In genomic region chr1:42081475-42081874, GRCh38 we compare ENCODE assay signal across 16 cellular contexts.
A peak's percentile ranks its signal among the peaks of the same experiment; 100 is the strongest.
DNase-seq lines count a peak whose midpoint lies in the region; ATAC-seq and TF ChIP-seq lines count a peak whose summit lies in the region.
"Had no signal": no experiment of that assay in that cellular context is flagged by ENCODE, and none has a peak within 500 bp of the region (broad histone marks: within the 10 kb centered on the region; RNA-seq: fewer than 3 reads in every experiment).

No MANE protein-coding gene starts in this region.

- H3K4me2 ChIP-seq in PC-3 (ENCODE audit: low read length), result no peak overlapping the region
- H3K4me2 ChIP-seq: BLaER1 had no signal

- no peaks in the 10 kb centered on the region for H3K27me3 ChIP-seq in breast epithelium
- no peaks in the 10 kb centered on the region for H3K27me3 ChIP-seq in PC-3 (ENCODE audit: low read length)
- no peaks in the 10 kb centered on the region for H3K27me3 ChIP-seq in thyroid gland
- H3K27me3 ChIP-seq: BLaER1, neutrophil had no signal

- H3K36me3 Mint-ChIP-seq in MCF 10A (ENCODE audit: insufficient read depth, unreplicated experiment), result no peaks in the 10 kb centered on the region

- no peak overlapping the region for H3K4me3 Mint-ChIP-seq in MCF 10A (ENCODE audit: unreplicated experiment)
- H3K4me3 Mint-ChIP-seq: activated naive CD8-positive, alpha-beta T cell; activated T-helper 1 cell treated with anti-CD3 and anti-CD28 coated beads, Interleukin-12 subunit alpha, Interleukin-12 subunit beta, Interleukin-2, Interleukin-4 antibody, amounts not matched to agents 30 ng/mL and 10 ng/mL and 1 ng/mL, durations not matched to agents 14 hours and 24 hours and 36 hours; endodermal cell; HFFc6 had no signal

- H3K27ac ChIP-seq in breast epithelium (no peak overlapping the region), PC-3 (ENCODE audit: low read length) (no peak overlapping the region), thyroid gland (no peak overlapping the region)
- H3K27ac ChIP-seq: BLaER1, neutrophil had no signal

- TF ChIP-seq POLR2A in breast epithelium (IDR thresholded peaks at IDR 0.05), result no peak
- TF ChIP-seq POLR2A in thyroid gland (IDR thresholded peaks at IDR 0.05), result no peak

- peaks cover 78% of the 10 kb centered on the region for H3K27me3 Mint-ChIP-seq in MCF 10A (ENCODE audit: insufficient read depth, unreplicated experiment)

- POLR2A ChIA-PET in MCF 10A (lab: Yijun Ruan, JAX), result no interaction called here
- POLR2A ChIA-PET in PC-3 (lab: Charles Lee; ENCODE audit: unreplicated experiment), result no interaction called here

- no peak overlapping the region for H3K9ac ChIP-seq in PC-3 (ENCODE audit: low read length)
- H3K9ac ChIP-seq: BLaER1 had no signal

- no peaks in the 10 kb centered on the region for H3F3A ChIP-seq in PC-3 (ENCODE audit: low read length, unreplicated experiment)

- H4K20me1 ChIP-seq in PC-3 (ENCODE audit: low read length), result no peaks in the 10 kb centered on the region
- H4K20me1 ChIP-seq: BLaER1 had no signal

- DNase-seq in breast epithelium (ENCODE audit: low spot score in 2 of 2) (peak; percentile 20 to 70), MCF 10A (ENCODE audit: unreplicated experiment) (no peak), PC-3 (no peak), left lobe of liver (ENCODE audit: low spot score) (peak; percentile 86), thyroid gland (peak; percentile 11 to 53), middle frontal gyrus (ENCODE audit: extremely low spot score, low spot score) (no peak)
- DNase-seq in stimulated activated CD4-positive, alpha-beta T cell treated with anti-CD3 and anti-CD28 coated beads, Interleukin-4, amount 100 ng/mL, for 24 hours, result no peak
- DNase-seq: endodermal cell; HFFc6; NCI-H187 treated with DMSO at 0.1 percent for 48 hours; stimulated activated CD8-positive, alpha-beta memory T cell treated with anti-CD3 and anti-CD28 coated beads, Interleukin-4, amount 100 ng/mL, for 48 hours had no signal

- TF ChIP-seq CTCF in breast epithelium (IDR thresholded peaks at IDR 0.05) (no peak), MCF 10A (IDR thresholded peaks at IDR 0.05; ENCODE audit: unreplicated experiment) (no peak), PC-3 (conservative IDR thresholded peaks at IDR 0.05; ENCODE audit: low read depth, low read length) (no peak), thyroid gland (IDR thresholded peaks at IDR 0.05) (no peak)

- BruUV-seq in MCF 10A (replicated peaks; lab: Mats Ljungman, UMichigan) (no TSS peak), PC-3 (replicated peaks; lab: Mats Ljungman, UMichigan) (no TSS peak)

- H3K9me3 ChIP-seq in breast epithelium, result peaks cover 0 to 8% of the 10 kb centered on the region in 2 donors
- no peaks in the 10 kb centered on the region for H3K9me3 ChIP-seq in PC-3 (ENCODE audit: low read length)
- no peaks in the 10 kb centered on the region for H3K9me3 ChIP-seq in thyroid gland
- H3K9me3 ChIP-seq: neutrophil had no signal

- H3K4me3 ChIP-seq in breast epithelium (no peak overlapping the region), PC-3 (ENCODE audit: low read length) (no peak overlapping the region), thyroid gland (replicated peaks in 1 of 3) (no peak overlapping the region)
- H3K4me3 ChIP-seq: BLaER1 had no signal

- H3K9me2 ChIP-seq in PC-3 (replicated peaks; ENCODE audit: low read length), result no peaks in the 10 kb centered on the region

- no peaks in the 10 kb centered on the region for H3K79me2 ChIP-seq in PC-3 (ENCODE audit: low read length)

- CTCF ChIA-PET in MCF 10A (lab: Yijun Ruan, JAX) (no interaction called here), PC-3 (lab: Charles Lee) (no interaction called here)

- no peak overlapping the region for H3K27ac Mint-ChIP-seq in MCF 10A (ENCODE audit: low read depth, unreplicated experiment)
- H3K27ac Mint-ChIP-seq: activated naive CD8-positive, alpha-beta T cell; activated T-helper 1 cell treated with anti-CD3 and anti-CD28 coated beads, Interleukin-12 subunit alpha, Interleukin-12 subunit beta, Interleukin-2, Interleukin-4 antibody, amounts not matched to agents 30 ng/mL and 10 ng/mL and 1 ng/mL, durations not matched to agents 14 hours and 24 hours and 36 hours; endodermal cell; HFFc6 had no signal

- no peak overlapping the region for H2AFZ ChIP-seq in PC-3 (ENCODE audit: low read length)

- WGBS in thyroid gland, 2 donors, result 52% methylated on average over 2 of the region's 2 CpGs; no CpG with 5 or more reads in 1 of the 2 donors

- H3K36me3 ChIP-seq in breast epithelium (no peaks in the 10 kb centered on the region), PC-3 (ENCODE audit: low read depth, low read length) (no peaks in the 10 kb centered on the region), thyroid gland (no peaks in the 10 kb centered on the region)
- H3K36me3 ChIP-seq: BLaER1, neutrophil had no signal

- intact Hi-C loops in breast epithelium (cut with DNase I; ENCODE audit: low total_unique reads) (no loop called here), MCF 10A (cut with micrococcal nuclease) (no loop called here), PC-3 (cut with micrococcal nuclease) (no loop called here), thyroid gland (cut with DNase I) (no loop called here)

- H3K4me1 Mint-ChIP-seq in MCF 10A (ENCODE audit: insufficient read depth, unreplicated experiment), result no peaks in the 10 kb centered on the region

- H3K4me1 ChIP-seq in breast epithelium (no peaks in the 10 kb centered on the region), PC-3 (ENCODE audit: insufficient read depth, low read length) (no peaks in the 10 kb centered on the region), thyroid gland (peaks cover 8 to 16% of the 10 kb centered on the region in 2 donors)
- H3K4me1 ChIP-seq: BLaER1 had no signal

- H3K9me3 Mint-ChIP-seq in MCF 10A (ENCODE audit: unreplicated experiment), result no peaks in the 10 kb centered on the region
- H3K9me3 Mint-ChIP-seq: endodermal cell, HFFc6 had no signal

- ATAC-seq in PC-3 (peak; percentile 37; the same call in 1 of the 2 replicates), left lobe of liver (peak; percentile 100), GM18519 (IDR thresholded peaks at IDR 0.05; ENCODE audit: low FRiP score, unreplicated experiment) (no peak)

Comparison
In these comparisons a context has a peak if more than half of its experiments do, and no peak if none do; other contexts are left out.
1. DNase-seq: peak in breast epithelium (2 of 2), left lobe of liver (single experiment) and thyroid gland (2 of 2); none in MCF 10A (single experiment), PC-3 (single experiment), stimulated activated CD4-positive, alpha-beta T cell treated with anti-CD3 and anti-CD28 coated beads, Interleukin-4, amount 100 ng/mL, for 24 hours (single experiment) and middle frontal gyrus (single experiment).